3 cellular contexts compared by ENCODE assay signal in genomic region chr14:22860377-22860776, GRCh38. TPM values are rescaled to one million over a fixed set of nuclear protein-coding genes. Genes with fewer than 3 reads are reported as not detected.
"Had no signal": no experiment of that assay in that cellular context is flagged by ENCODE, and none has a peak within 500 bp of the region (broad histone marks: within the 10 kb centered on the region; RNA-seq: fewer than 3 reads in every experiment).

No MANE protein-coding gene starts in this region.

RNA-seq across cellular contexts. Expression of gene REM2, which starts 22.6 kb away (rescaled TPM):
- total RNA-seq: dermis microvascular lymphatic vessel endothelial cell, glomerular endothelial cell, left ventricle myocardium superior had no signal
